8 cellular contexts compared by ENCODE assay signal in the genomic region with DNA sequence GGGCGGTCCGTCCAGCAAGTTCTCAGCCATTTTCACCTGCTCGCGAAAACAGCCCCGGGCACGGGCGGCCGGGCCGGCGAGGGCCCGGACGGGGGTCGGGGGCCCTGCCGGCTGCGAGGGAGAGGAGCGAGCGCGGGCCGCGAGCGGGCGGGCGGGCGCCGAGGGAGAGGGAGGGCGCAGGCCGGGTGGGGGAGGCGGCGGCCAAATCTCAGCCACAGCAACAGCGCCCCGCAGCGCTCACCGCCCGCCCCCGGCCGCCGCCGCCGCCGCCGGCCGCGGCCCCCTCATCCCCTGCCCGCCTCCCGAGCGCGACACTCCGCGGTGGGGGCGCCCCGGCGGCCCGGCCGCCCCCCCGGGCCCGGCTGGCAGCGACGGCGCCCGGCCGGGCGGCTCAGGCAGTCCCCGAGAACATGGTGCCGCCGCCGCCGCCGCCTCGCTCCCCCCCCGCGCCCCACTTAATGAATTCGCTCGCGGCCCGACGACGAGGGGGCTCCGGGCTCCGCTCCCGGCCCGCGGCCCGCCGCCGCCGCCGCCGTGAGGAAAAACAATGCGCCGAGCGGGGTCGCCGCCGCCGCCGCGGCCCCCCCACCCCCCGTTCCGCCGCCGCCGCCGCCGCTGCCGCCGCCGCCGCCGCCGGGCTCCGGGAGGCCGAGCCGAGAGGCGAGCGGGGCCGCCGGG. TPM values are rescaled to one million over a fixed set of nuclear protein-coding genes. Genes with fewer than 3 reads are reported as not detected.
DNase-seq lines count a peak whose midpoint lies in the region; ATAC-seq lines count a peak whose summit lies in the region.

No MANE protein-coding gene starts in this region.

- ATAC-seq in HG02798 (IDR thresholded peaks at IDR 0.05; ENCODE audit: poor library complexity, unreplicated experiment) (peak; percentile 65), esophagus mucosa (peak; percentile 67)

- DNase-seq in NCI-H1417 (lab: John Stamatoyannopoulos, UW) (peak; percentile 2 to 53 (median 49)), NCI-H1417 treated with DMSO at 0.1 percent for 48 hours (lab: John Stamatoyannopoulos, UW) (no peak), NCI-H510A treated with DMSO at 0.1 percent for 48 hours (lab: John Stamatoyannopoulos, UW) (peak; percentile 19), activated T-cell treated with anti-CD3 and anti-CD28 coated beads for 24 hours (ENCODE audit: low read depth) (peak; percentile 53), myocyte (ENCODE audit: low read depth) (peak; percentile 65)
- peak; percentile 67 for DNase-seq in stimulated activated naive CD4-positive, alpha-beta T cell treated with Interleukin-2 at 50 U/mL for 16 hours (lab: John Stamatoyannopoulos, UW)

RNA-seq across cellular contexts. Expression of a gene that starts 0.5 kb away (rescaled TPM):
- total RNA-seq in esophagus mucosa (28.1 TPM), myocyte (15.9 and 16.8 TPM in 2 replicates)
- polyA plus RNA-seq in myocyte (2012): 17.7 TPM
